8 cellular contexts compared by ENCODE assay signal in genomic region chr6:26158581-26159416, GRCh38.
A peak's percentile ranks its signal among the peaks of the same experiment; 100 is the strongest.
DNase-seq lines count a peak whose midpoint lies in the region; ATAC-seq and TF ChIP-seq lines count a peak whose summit lies in the region.

No MANE protein-coding gene starts in this region.

- POLR2A ChIA-PET in Caco-2 (lab: Charles Lee): interaction anchor here (0.6 to 6.6 kb wide), 22 partner anchors 10 to 1734 kb away, joined by 3 to 336 read pairs (median 10); a partner anchor contains a TSS

- H3K36me3 Mint-ChIP-seq in Caco-2 (ENCODE audit: insufficient read depth, unreplicated experiment): peaks cover 72% of the 10 kb centered on the region

- DNase-seq in Caco-2: peak in 1 of 2 experiments; percentile 50
- DNase-seq in SK-MEL-5 (ENCODE audit: low read depth, low spot score): peak; percentile 65
- DNase-seq in adipocyte (ENCODE audit: low read depth): peak; percentile 82
- DNase-seq in left ventricle myocardium inferior: peak; percentile 51
- peak; percentile 60 for DNase-seq in putamen (ENCODE audit: low spot score)

- intact Hi-C loops in Caco-2 (cut with micrococcal nuclease; ENCODE audit: unreplicated experiment) (loop anchor here (1.0 to 5.0 kb wide), 4 partner anchors 13 to 989 kb away; a partner anchor contains a TSS), left ventricle myocardium inferior (cut with micrococcal nuclease) (no loop called here)

- H3K27me3 ChIP-seq in Caco-2 (replicated peaks; ENCODE audit: control insufficient read depth, insufficient read depth, low read length) (no peaks in the 10 kb centered on the region), HUES6 (ENCODE audit: control insufficient read depth, insufficient read depth, low read length) (no peaks in the 10 kb centered on the region), adipocyte (replicated peaks; ENCODE audit: control insufficient read depth, insufficient read depth, low read length) (no peaks in the 10 kb centered on the region), left ventricle myocardium inferior (ENCODE audit: low read depth) (no peaks in the 10 kb centered on the region)

- peak overlapping the region; percentile 74 for H3K4me3 ChIP-seq in Caco-2 (ENCODE audit: low read depth, low read length)
- H3K4me3 ChIP-seq in HUES6 (ENCODE audit: low read depth, low read length): peak overlapping the region; percentile 96
- peak overlapping the region; percentile 93 for H3K4me3 ChIP-seq in adipocyte (ENCODE audit: low read length)
- peak overlapping the region; percentile 93 for H3K4me3 ChIP-seq in left ventricle myocardium inferior

- TF ChIP-seq CTCF in Caco-2 (IDR thresholded peaks at IDR 0.05; ENCODE audit: insufficient read depth in 1 of 2, low read depth in 1 of 2, low read length in 1 of 2, severe bottlenecking in 1 of 2, unreplicated experiment in 1 of 2) (no peak), left ventricle myocardium inferior (IDR thresholded peaks at IDR 0.05; ENCODE audit: borderline replicate concordance) (no peak)

- peaks cover 15% of the 10 kb centered on the region for H3K27me3 Mint-ChIP-seq in Caco-2 (ENCODE audit: insufficient read depth, unreplicated experiment)

- H3K9me3 ChIP-seq in Caco-2 (no peaks in the 10 kb centered on the region), HUES6 (ENCODE audit: control insufficient read depth, insufficient read depth, low read depth, low read length) (no peaks in the 10 kb centered on the region), adipocyte (ENCODE audit: control insufficient read depth, low read length) (no peaks in the 10 kb centered on the region), left ventricle myocardium inferior (replicated peaks) (no peaks in the 10 kb centered on the region)

- peak overlapping the region; percentile 81; the same call in 1 of the 2 replicates for H3K27ac ChIP-seq in HUES6 (ENCODE audit: low read depth, low read length)
- H3K27ac ChIP-seq in left ventricle myocardium inferior (replicated peaks): peak overlapping the region; percentile 97

- peak overlapping the region; percentile 86 for H3K4me3 Mint-ChIP-seq in Caco-2 (ENCODE audit: unreplicated experiment)

- CTCF ChIA-PET in Caco-2 (lab: Charles Lee): interaction anchor here (2.3 kb wide), 1 partner anchor 35 kb away, joined by 7 read pairs; a partner anchor contains a TSS

- peaks cover 13% of the 10 kb centered on the region for H3K4me1 ChIP-seq in Caco-2
- peaks cover 7% of the 10 kb centered on the region for H3K4me1 ChIP-seq in HUES6 (ENCODE audit: control insufficient read depth, insufficient read depth, low read length)
- H3K4me1 ChIP-seq in adipocyte (ENCODE audit: control insufficient read depth, insufficient read depth, low read length): peaks cover 32% of the 10 kb centered on the region
- H3K4me1 ChIP-seq in left ventricle myocardium inferior: peaks cover 42% of the 10 kb centered on the region

- H3K9ac ChIP-seq in HUES6 (ENCODE audit: low read length) (peak overlapping the region; percentile 96), adipocyte (ENCODE audit: low read length) (peak overlapping the region; percentile 81)

- H3K9me3 Mint-ChIP-seq in Caco-2 (ENCODE audit: unreplicated experiment): no peaks in the 10 kb centered on the region

- BruUV-seq in Caco-2 (replicated peaks; lab: Mats Ljungman, UMichigan): no TSS peak

- in situ Hi-C loops in SK-MEL-5 (cut with HindIII; ENCODE audit: low pct_unique_long_range_greater_than_20kb, low sequenced_read_pairs): no loop called here

- peak overlapping the region; percentile 98 for H3K27ac Mint-ChIP-seq in Caco-2 (ENCODE audit: unreplicated experiment)

- H3K4me1 Mint-ChIP-seq in Caco-2 (ENCODE audit: low read depth, unreplicated experiment): peaks cover 43% of the 10 kb centered on the region

- ATAC-seq in GM18870 (IDR thresholded peaks at IDR 0.05; ENCODE audit: unreplicated experiment): no peak
- ATAC-seq in GM18861 (IDR thresholded peaks at IDR 0.05; ENCODE audit: unreplicated experiment): no peak

- H3K36me3 ChIP-seq in Caco-2 (ENCODE audit: control insufficient read depth, insufficient read depth, low read length) (no peaks in the 10 kb centered on the region), HUES6 (ENCODE audit: control insufficient read depth, insufficient read depth, low read length) (no peaks in the 10 kb centered on the region), adipocyte (ENCODE audit: control insufficient read depth, insufficient read depth, low read length, severe bottlenecking) (no peaks in the 10 kb centered on the region), left ventricle myocardium inferior (peaks cover 5% of the 10 kb centered on the region)
